ENCODE assay signal across 23 cellular contexts in genomic region chr9:38101423-38101822, GRCh38. TPM values are rescaled to one million over a fixed set of nuclear protein-coding genes. Genes with fewer than 3 reads are reported as not detected.
DNase-seq lines count a peak whose midpoint lies in the region; ATAC-seq, FAIRE-seq and TF ChIP-seq lines count a peak whose summit lies in the region.
"Had no signal": no experiment of that assay in that cellular context is flagged by ENCODE, and none has a peak within 500 bp of the region (broad histone marks: within the 10 kb centered on the region; RNA-seq: fewer than 3 reads in every experiment).

No MANE protein-coding gene starts in this region.

- intact Hi-C loops in IMR-90 (cut with micrococcal nuclease) = no loop called here
- intact Hi-C loops in kidney (cut with DNase I) = no loop called here
- intact Hi-C loops in sciatic nerve (cut with DNase I) = loop anchor here (10.0 kb wide), 1 partner anchor 113 kb away; no protein-coding TSS in a partner anchor

- no peak overlapping the region for H4K8ac ChIP-seq in IMR-90 (ENCODE audit: low read depth in 2 of 2, low read length in 2 of 2)

- ATAC-seq in A549 (no peak), IMR-90 (ENCODE audit: low read depth) (no peak), sciatic nerve (no peak)
- ATAC-seq: CD8-positive, alpha-beta T cell had no signal

- H2AK9ac ChIP-seq in IMR-90 (replicated peaks; ENCODE audit: low read depth, low read length, poor library complexity) = no peak overlapping the region

- H3F3A ChIP-seq in neural progenitor cell (ENCODE audit: low read depth) = no peaks in the 10 kb centered on the region

- dilution Hi-C loops in IMR-90 (cut with HindIII; ENCODE audit: low sequenced_read_pairs, unreplicated experiment) = no loop called here

- no peak for TF ChIP-seq CTCF in A549 (IDR thresholded peaks at IDR 0.05)
- no peak for TF ChIP-seq CTCF in IMR-90 (conservative IDR thresholded peaks at IDR 0.05; ENCODE audit: low read depth, low read length)
- no peak for TF ChIP-seq CTCF in kidney (IDR thresholded peaks at IDR 0.05; ENCODE audit: borderline replicate concordance, extremely low read depth, insufficient read depth)
- no peak for TF ChIP-seq CTCF in neural progenitor cell (IDR thresholded peaks at IDR 0.05)

- 75% methylated on average over 5 of the region's 5 CpGs for WGBS in A549 (ENCODE audit: missing lambda C conversion rate)
- WGBS in IMR-90 (ENCODE audit: extremely low coverage in 2 of 2, insufficient read length in 1 of 2), 2 experiments = no CpG with 5 or more reads among the region's 5 CpGs

- no peak overlapping the region for H3K9ac ChIP-seq in IMR-90 (ENCODE audit: low read depth, low read length)
- H3K9ac ChIP-seq in kidney (ENCODE audit: low read length in 2 of 2) = no peak overlapping the region
- H3K9ac ChIP-seq in neural progenitor cell = no peak overlapping the region
- H3K9ac ChIP-seq: BLaER1 treated with 17β-estradiol and CSF1 and Interleukin-3, amounts not matched to agents 10 nM and 100 nM had no signal

- no peaks in the 10 kb centered on the region for H3K79me1 ChIP-seq in IMR-90 (ENCODE audit: low read depth in 1 of 2, low read length in 2 of 2)

- CTCF ChIA-PET in A549 (lab: Yijun Ruan, JAX) = interaction anchor here (7.2 kb wide), 1 partner anchor 13 kb away, joined by 42 read pairs; no protein-coding TSS in a partner anchor
- CTCF ChIA-PET in IMR-90 (lab: Yijun Ruan, JAX) = no interaction called here

- H3K4me3 ChIP-seq in A549 (no peak overlapping the region), IMR-90 (ENCODE audit: insufficient read depth, low read depth, low read length) (no peak overlapping the region), kidney (ENCODE audit: low read length in 2 of 2) (no peak overlapping the region), neural progenitor cell (no peak overlapping the region)
- H3K4me3 ChIP-seq: BLaER1 treated with 17β-estradiol and CSF1 and Interleukin-3, amounts not matched to agents 10 nM and 100 nM had no signal

- H2BK120ac ChIP-seq in IMR-90 (ENCODE audit: low read depth, low read length) = no peak overlapping the region

- H3K18ac ChIP-seq in IMR-90 (ENCODE audit: low read depth, low read length) = no peak overlapping the region

- no peak overlapping the region for H3K27ac Mint-ChIP-seq in neural progenitor cell
- H3K27ac Mint-ChIP-seq: B cell; CD4-positive, alpha-beta T cell; CD8-positive, alpha-beta T cell had no signal

- H3K23ac ChIP-seq in IMR-90 (ENCODE audit: low read depth, low read length) = no peak overlapping the region

- POLR2A ChIA-PET in A549 (lab: Yijun Ruan, JAX) (no interaction called here), IMR-90 (lab: Charles Lee; ENCODE audit: unreplicated experiment) (no interaction called here)

- in situ Hi-C loops in IMR-90 (cut with MboI; ENCODE audit: low sequenced_read_pairs) = no loop called here

- H2BK20ac ChIP-seq in IMR-90 (ENCODE audit: low read depth, low read length) = no peak overlapping the region

- no peak for TF ChIP-seq RAD21 in A549 (conservative IDR thresholded peaks at IDR 0.05 in 1 of 2, IDR thresholded peaks at IDR 0.05 in 1 of 2)
- TF ChIP-seq RAD21 in IMR-90 (IDR thresholded peaks at IDR 0.05; ENCODE audit: low read length) = no peak

- H3K4me1 ChIP-seq in A549 = no peaks in the 10 kb centered on the region
- H3K4me1 ChIP-seq in IMR-90 (ENCODE audit: control insufficient read depth, insufficient read depth, low read length) = no peaks in the 10 kb centered on the region
- H3K4me1 ChIP-seq in kidney (ENCODE audit: control insufficient read depth in 1 of 2, insufficient read depth in 1 of 2, low read depth in 1 of 2, low read length in 2 of 2) = no peaks in the 10 kb centered on the region
- peaks cover 8% of the 10 kb centered on the region for H3K4me1 ChIP-seq in neural progenitor cell
- H3K4me1 ChIP-seq: BLaER1 treated with 17β-estradiol and CSF1 and Interleukin-3, amounts not matched to agents 10 nM and 100 nM; Caco-2 had no signal

- no peaks in the 10 kb centered on the region for H3K79me2 ChIP-seq in neural progenitor cell (ENCODE audit: low read depth)

- no peak for TF ChIP-seq POLR2A in A549 (IDR thresholded peaks at IDR 0.05; ENCODE audit: low read length)
- TF ChIP-seq POLR2A in IMR-90 (IDR thresholded peaks at IDR 0.05; ENCODE audit: low read depth, low read length) = no peak

- H2AFZ ChIP-seq in IMR-90 (replicated peaks; ENCODE audit: low read length, poor library complexity) (no peak overlapping the region), neural progenitor cell (replicated peaks) (no peak overlapping the region)

- H3K27me3 ChIP-seq in IMR-90 (ENCODE audit: control insufficient read depth, insufficient read depth, low read length) = peaks cover 20% of the 10 kb centered on the region
- H3K27me3 ChIP-seq in neural progenitor cell = no peaks in the 10 kb centered on the region
- H3K27me3 ChIP-seq: BLaER1 treated with 17β-estradiol and CSF1 and Interleukin-3, amounts not matched to agents 10 nM and 100 nM had no signal

- H3K4me2 ChIP-seq in A549 (no peak overlapping the region), IMR-90 (ENCODE audit: low read depth, low read length) (no peak overlapping the region), neural progenitor cell (no peak overlapping the region)
- H3K4me2 ChIP-seq: BLaER1 treated with 17β-estradiol and CSF1 and Interleukin-3, amounts not matched to agents 10 nM and 100 nM had no signal

- H3K9me1 ChIP-seq in IMR-90 (ENCODE audit: insufficient read depth, low read length) = no peaks in the 10 kb centered on the region

- H2BK15ac ChIP-seq in IMR-90 (ENCODE audit: low read depth, low read length) = no peak overlapping the region

- H3K9me3 ChIP-seq in A549 = no peaks in the 10 kb centered on the region
- no peaks in the 10 kb centered on the region for H3K9me3 ChIP-seq in IMR-90 (ENCODE audit: control insufficient read depth, insufficient read depth, low read length)
- H3K9me3 ChIP-seq in kidney (ENCODE audit: control insufficient read depth in 1 of 2, low read length in 2 of 2) = no peaks in the 10 kb centered on the region
- H3K9me3 ChIP-seq in neural progenitor cell (ENCODE audit: low read depth) = no peaks in the 10 kb centered on the region
- H3K9me3 ChIP-seq: BLaER1 treated with 17β-estradiol and CSF1 and Interleukin-3, amounts not matched to agents 10 nM and 100 nM; Caco-2 had no signal

- no peak for FAIRE-seq in A549 (lab: Jason Lieb, UNC)
- FAIRE-seq in kidney (lab: Jason Lieb, UNC) = peak; percentile 8
- FAIRE-seq: A204.1, D721Med, G401.6, GM12891, GM19239 had no signal

- H3K27me3 Mint-ChIP-seq in neural progenitor cell (ENCODE audit: insufficient read depth, low read depth) = peaks cover 11% of the 10 kb centered on the region

- H3K9me3 Mint-ChIP-seq in neural progenitor cell = no peaks in the 10 kb centered on the region
- H3K9me3 Mint-ChIP-seq: CD4-positive, alpha-beta T cell; CD8-positive, alpha-beta T cell had no signal

- H3K36me3 ChIP-seq in IMR-90 (ENCODE audit: control insufficient read depth, insufficient read depth, low read length) (no peaks in the 10 kb centered on the region), kidney (ENCODE audit: control insufficient read depth in 1 of 2, insufficient read depth in 2 of 2, low read length in 2 of 2) (no peaks in the 10 kb centered on the region), neural progenitor cell (no peaks in the 10 kb centered on the region)
- H3K36me3 ChIP-seq: BLaER1 treated with 17β-estradiol and CSF1 and Interleukin-3, amounts not matched to agents 10 nM and 100 nM had no signal

- no peak overlapping the region for H2BK5ac ChIP-seq in IMR-90 (ENCODE audit: low read depth, low read length, poor library complexity, severe bottlenecking)

- H3K36me3 Mint-ChIP-seq in neural progenitor cell = no peaks in the 10 kb centered on the region
- H3K36me3 Mint-ChIP-seq: CD8-positive, alpha-beta T cell had no signal

- no peak overlapping the region for H3K4me3 Mint-ChIP-seq in neural progenitor cell
- H3K4me3 Mint-ChIP-seq: B cell; CD4-positive, alpha-beta T cell; CD8-positive, alpha-beta T cell had no signal

- H3K56ac ChIP-seq in IMR-90 (ENCODE audit: extremely low read depth, insufficient read depth, low read length) = no peak overlapping the region

- no peak overlapping the region for H3K27ac ChIP-seq in A549
- H3K27ac ChIP-seq in IMR-90 (ENCODE audit: insufficient read depth, low read length) = no peak overlapping the region
- no peak overlapping the region for H3K27ac ChIP-seq in kidney (ENCODE audit: low read depth in 2 of 2, low read length in 2 of 2)
- H3K27ac ChIP-seq in neural progenitor cell = no peak overlapping the region
- H3K27ac ChIP-seq: BLaER1 treated with 17β-estradiol and CSF1 and Interleukin-3, amounts not matched to agents 10 nM and 100 nM; C4-2B had no signal

- H4K20me1 ChIP-seq in IMR-90 (ENCODE audit: insufficient read depth, low read length) (no peaks in the 10 kb centered on the region), neural progenitor cell (ENCODE audit: low read depth) (no peaks in the 10 kb centered on the region)
- H4K20me1 ChIP-seq: BLaER1 treated with 17β-estradiol and CSF1 and Interleukin-3, amounts not matched to agents 10 nM and 100 nM had no signal

- no peaks in the 10 kb centered on the region for H3K4me1 Mint-ChIP-seq in neural progenitor cell
- H3K4me1 Mint-ChIP-seq: B cell had no signal

- no peak for TF ChIP-seq EP300 in A549 (IDR thresholded peaks at IDR 0.05)

- no peak overlapping the region for H3K4ac ChIP-seq in IMR-90 (ENCODE audit: low read depth, low read length)

- no peak overlapping the region for H4K91ac ChIP-seq in IMR-90 (ENCODE audit: insufficient read depth, low read depth, low read length)

- no peak overlapping the region for H2AK5ac ChIP-seq in IMR-90 (ENCODE audit: low read depth, low read length)

- no peak for DNase-seq in A549 (ENCODE audit: low read depth in 1 of 2, low spot score in 1 of 2)
- DNase-seq in IMR-90 = no peak
- no peak for DNase-seq in kidney
- DNase-seq in sciatic nerve (ENCODE audit: low spot score) = peak; percentile 0
- no peak for DNase-seq in neural progenitor cell (ENCODE audit: low spot score)
- DNase-seq in mucosa of gallbladder (ENCODE audit: low spot score) = no peak
- DNase-seq in inferior parietal cortex (ENCODE audit: extremely low spot score) = no peak
- DNase-seq: 8988T; AML-193; Caco-2; Calu3; CD4-positive, alpha-beta T cell; DMS79 treated with DMSO at 0.1 percent for 48 hours; GF-D8 had no signal

- H4K5ac ChIP-seq in IMR-90 (ENCODE audit: low read depth, low read length) = no peak overlapping the region

- H3K14ac ChIP-seq in IMR-90 (replicated peaks; ENCODE audit: low read depth, low read length) = no peak overlapping the region

- no TSS peak for BruUV-seq in IMR-90 (replicated peaks; lab: Mats Ljungman, UMichigan)

RNA-seq across cellular contexts. Expression of gene SHB, which starts 32.4 kb away (rescaled TPM):
- polyA plus RNA-seq in A549 (2011; rRNA removed) = 15.4 and 16.4 TPM in 2 replicates
- 20.9 and 25.8 TPM in 2 replicates for polyA plus RNA-seq in A549 (2012; cell fraction: cytosol; rRNA removed)
- polyA plus RNA-seq in A549 (2012; cell fraction: nucleus; rRNA removed) = 18.9 and 20.7 TPM in 2 replicates
- 21.6 to 22.4 TPM (median 22.0 TPM) in 3 replicates for polyA plus RNA-seq in A549 (2017; fragmentation: RNase III; extraction: RNeasy Plus Mini Kit Qiagen cat#74134 plus additional on column Dnase treatment)
- polyA minus RNA-seq in A549 (2011; rRNA and poly(A)+ RNA removed) = 23.8 and 23.9 TPM in 2 replicates
- total RNA-seq in IMR-90 (2012; rRNA removed) = 6.1 and 7.8 TPM in 2 replicates
- polyA plus RNA-seq in IMR-90 (2012; rRNA removed) = 20.4 and 22.9 TPM in 2 replicates
- polyA plus RNA-seq in IMR-90 (2012; cell fraction: cytosol; rRNA removed) = 15.8 and 28.1 TPM in 2 replicates
- 36.9 and 39.5 TPM in 2 replicates for polyA plus RNA-seq in IMR-90 (2012; cell fraction: nucleus; rRNA removed; ENCODE audit: low replicate concordance)
- 39.8 TPM for total RNA-seq in kidney
- polyA plus RNA-seq in kidney (ENCODE audit: insufficient read depth, low read depth, low replicate concordance) = 16.4 TPM
- total RNA-seq in sciatic nerve = 15.9 TPM
- total RNA-seq in neural progenitor cell (ENCODE audit: low replicate concordance) = 1.1 and 4.1 TPM in 2 replicates
- total RNA-seq in mucosa of gallbladder = 54.5 TPM
